ENCODE assay signal across 10 cellular contexts in genomic region chr4:87060957-87061356, GRCh38.
A peak's percentile ranks its signal among the peaks of the same experiment; 100 is the strongest.
DNase-seq lines count a peak whose midpoint lies in the region; ATAC-seq and TF ChIP-seq lines count a peak whose summit lies in the region.
"Had no signal": no experiment of that assay in that cellular context is flagged by ENCODE, and none has a peak within 500 bp of the region (broad histone marks: within the 10 kb centered on the region; RNA-seq: fewer than 3 reads in every experiment).

No MANE protein-coding gene starts in this region.

- TF ChIP-seq CTCF in VCaP (conservative IDR thresholded peaks at IDR 0.05) = no peak
- no peak for TF ChIP-seq CTCF in A673 (conservative IDR thresholded peaks at IDR 0.05; ENCODE audit: low read depth, low read length)

- peak overlapping the region in 4 of 5 donors; percentile 1 to 48 (median 16) for H3K4me3 Mint-ChIP-seq in immature natural killer cell

- DNase-seq in stimulated activated naive CD4-positive, alpha-beta T cell treated with Interleukin-2 at 50 U/mL for 16 hours (lab: John Stamatoyannopoulos, UW) = peak; percentile 13
- DNase-seq in stimulated activated naive CD4-positive, alpha-beta T cell (lab: John Stamatoyannopoulos, UW) = no peak
- DNase-seq in immature natural killer cell (no peak), NCI-H446 treated with DMSO at 0.1 percent for 48 hours (lab: John Stamatoyannopoulos, UW) (no peak), A673 (ENCODE audit: low spot score) (no peak)
- DNase-seq: activated CD4-positive, alpha-beta T cell treated with anti-CD3 and anti-CD28 coated beads for 1 hour; NCI-H510A treated with DMSO at 0.1 percent for 48 hours had no signal

- peak overlapping the region; percentile 8; the same call in 1 of the 2 replicates for H3K27ac ChIP-seq in VCaP
- H3K27ac ChIP-seq in A673 (ENCODE audit: low read depth, low read length, poor library complexity, severe bottlenecking) = no peak overlapping the region

- POLR2A ChIA-PET in A673 (lab: Charles Lee; ENCODE audit: low non-redundant PET) = no interaction called here

- no TSS peak for BruUV-seq in A673 (replicated peaks; lab: Mats Ljungman, UMichigan)

- H3K27me3 Mint-ChIP-seq in immature natural killer cell (ENCODE audit: low read depth in 3 of 3) = no peaks in the 10 kb centered on the region

- no peaks in the 10 kb centered on the region for H3K27me3 ChIP-seq in A673 (replicated peaks; ENCODE audit: insufficient read depth, low read depth, low read length, poor library complexity)

- H3K4me1 Mint-ChIP-seq in immature natural killer cell = peaks cover 50 to 81% of the 10 kb centered on the region in 2 donors

- peaks cover 3% of the 10 kb centered on the region for H3K36me3 ChIP-seq in A673 (ENCODE audit: insufficient read depth, low read length, poor library complexity, severe bottlenecking)

- H3K4me1 ChIP-seq in A673 (ENCODE audit: insufficient read depth, low read length, poor library complexity, severe bottlenecking) = peaks cover 10% of the 10 kb centered on the region

- intact Hi-C loops in A673 (cut with micrococcal nuclease; ENCODE audit: unreplicated experiment) = no loop called here

- ATAC-seq in GM18519 (IDR thresholded peaks at IDR 0.05; ENCODE audit: low FRiP score, unreplicated experiment) (no peak), GM21390 (IDR thresholded peaks at IDR 0.05; ENCODE audit: unreplicated experiment) (no peak)

- H3K9me3 ChIP-seq in A673 (ENCODE audit: low read depth, low read length, poor library complexity, severe bottlenecking) = no peaks in the 10 kb centered on the region

- H3K27ac Mint-ChIP-seq in immature natural killer cell = peak overlapping the region in 3 of 6 donors; percentile 26 to 47 (median 29)

- peaks cover 0 to under 1% (median 0%) of the 10 kb centered on the region in 3 donors for H3K36me3 Mint-ChIP-seq in immature natural killer cell

- CTCF ChIA-PET in A673 (lab: Charles Lee) = no interaction called here

- no peaks in the 10 kb centered on the region for H3K9me3 Mint-ChIP-seq in immature natural killer cell

- H3K4me3 ChIP-seq in A673 (ENCODE audit: low read depth, low read length, poor library complexity, severe bottlenecking) = no peak overlapping the region
